1 cellular context compared by ENCODE assay signal in genomic region chr2:161030260-161031063, GRCh38.
TF ChIP-seq lines count a peak whose summit lies in the region.

No MANE protein-coding gene starts in this region.

TF ChIP-seq in HepG2, 621 proteins besides CTCF, POLR2A, EP300 and RAD21 (continued from another document):
- TF ChIP-seq ZNF644 (CRISPR knock-in tag; IDR thresholded peaks at IDR 0.05; ENCODE audit: low read depth): 0 out of 2 replicates have a peak, but pooled peaks have one; percentile 15
- TF ChIP-seq FOSL2 (CRISPR knock-in tag; IDR thresholded peaks at IDR 0.05): peak; percentile 88
- peak; percentile 82 for TF ChIP-seq CEBPG (CRISPR knock-in tag; IDR thresholded peaks at IDR 0.05)
- TF ChIP-seq HMG20B (CRISPR knock-in tag; conservative IDR thresholded peaks at IDR 0.05): no peak
- peak; percentile 46 for TF ChIP-seq HNF4A (CRISPR knock-in tag; IDR thresholded peaks at IDR 0.05)
- peak; percentile 25; the same call in 1 of the 3 replicates for TF ChIP-seq MXI1 (IDR thresholded peaks at IDR 0.05; ENCODE audit: borderline replicate concordance, low read depth, low read length)
- TF ChIP-seq LCORL (IDR thresholded peaks at IDR 0.05): 0 out of 2 replicates have a peak, but pooled peaks have one; percentile 27
- no peak for TF ChIP-seq LCORL (CRISPR knock-in tag; IDR thresholded peaks at IDR 0.05)
